7 cellular contexts compared by ENCODE assay signal in genomic region chr19:1988451-1988850, GRCh38. TPM values are rescaled to one million over a fixed set of nuclear protein-coding genes. Genes with fewer than 3 reads are reported as not detected.
DNase-seq lines count a peak whose midpoint lies in the region; ATAC-seq and TF ChIP-seq lines count a peak whose summit lies in the region.
"Not testable (repeated sequence)": the region's sequence is repeated elsewhere in the genome, so short reads cannot be mapped to it uniquely, and the experiment has no call there.

No MANE protein-coding gene starts in this region.

- H4K91ac ChIP-seq in trophoblast cell (ENCODE audit: low read depth, low read length), result not testable (repeated sequence)

- not testable (repeated sequence) for H2AK5ac ChIP-seq in trophoblast cell (ENCODE audit: low read length)

- POLR2A ChIA-PET in RWPE1 (lab: Yijun Ruan, JAX; ENCODE audit: low non-redundant PET), result not testable (repeated sequence)
- POLR2A ChIA-PET in activated CD8-positive, alpha-beta T cell treated with anti-CD3 and anti-CD28 coated beads, Interleukin-2, amount 10 ng/mL, durations not matched to agents 7 days and 5 days (lab: Charles Lee), result interaction anchor here (0.7 kb wide), 1 partner anchor 23 kb away, joined by 3 read pairs; no protein-coding TSS in a partner anchor

- no CpG with 5 or more reads among the region's 10 CpGs for WGBS in trophoblast cell (ENCODE audit: extremely low coverage, insufficient coverage, insufficient read length)

- CTCF ChIA-PET in RWPE1 (lab: Yijun Ruan, JAX); activated CD8-positive, alpha-beta T cell treated with anti-CD3 and anti-CD28 coated beads, Interleukin-2, amount 10 ng/mL, durations not matched to agents 7 days and 5 days (lab: Charles Lee): not testable (repeated sequence)

- H3K4me1 Mint-ChIP-seq in activated CD8-positive, alpha-beta T cell treated with anti-CD3 and anti-CD28 coated beads, Interleukin-2, amount 10 ng/mL, durations not matched to agents 7 days and 5 days (ENCODE audit: low read depth); activated naive CD4-positive, alpha-beta T cell treated with anti-CD3 and anti-CD28 coated beads, Interleukin-2, amount 50 U/mL, for 24 hours; endothelial cell (ENCODE audit: unreplicated experiment): not testable (repeated sequence)

- H3K36me3 Mint-ChIP-seq in activated CD8-positive, alpha-beta T cell treated with anti-CD3 and anti-CD28 coated beads, Interleukin-2, amount 10 ng/mL, durations not matched to agents 7 days and 5 days (ENCODE audit: low read depth), result peaks cover 26% of the 10 kb centered on the region
- H3K36me3 Mint-ChIP-seq in activated naive CD4-positive, alpha-beta T cell treated with anti-CD3 and anti-CD28 coated beads, Interleukin-2, amount 50 U/mL, for 24 hours, result not testable (repeated sequence)
- H3K36me3 Mint-ChIP-seq in endothelial cell (ENCODE audit: low read depth, unreplicated experiment), result peaks cover 12% of the 10 kb centered on the region

- not testable (repeated sequence) for H2AFZ ChIP-seq in trophoblast cell (ENCODE audit: insufficient read depth, low read length, poor library complexity)

- not testable (repeated sequence) for H3K23ac ChIP-seq in trophoblast cell (ENCODE audit: low read length)

- not testable (repeated sequence) for H2BK5ac ChIP-seq in trophoblast cell (ENCODE audit: low read depth, low read length, poor library complexity)

- peak overlapping the region; percentile 48 for H3K27ac ChIP-seq in RWPE1
- H3K27ac ChIP-seq in cardiac muscle cell, result peak overlapping the region; percentile 28
- not testable (repeated sequence) for H3K27ac ChIP-seq in trophoblast cell (ENCODE audit: low read depth, low read length)

- H4K12ac ChIP-seq in trophoblast cell (ENCODE audit: low read depth, low read length), result not testable (repeated sequence)

- not testable (repeated sequence) for H3K4me3 ChIP-seq in cardiac muscle cell; trophoblast cell (ENCODE audit: low read depth, low read length)

- not testable (repeated sequence) for ATAC-seq in activated CD8-positive, alpha-beta T cell treated with anti-CD3 and anti-CD28 coated beads, Interleukin-2, amount 10 ng/mL, durations not matched to agents 7 days and 5 days

- not testable (repeated sequence) for H3K4me2 ChIP-seq in trophoblast cell (ENCODE audit: low read length)

- H3K9me3 ChIP-seq in cardiac muscle cell (ENCODE audit: low read depth); trophoblast cell (ENCODE audit: insufficient read depth, low read depth, low read length): not testable (repeated sequence)

- H3K27ac Mint-ChIP-seq in activated CD8-positive, alpha-beta T cell treated with anti-CD3 and anti-CD28 coated beads, Interleukin-2, amount 10 ng/mL, durations not matched to agents 7 days and 5 days, result peak overlapping the region; percentile 66
- H3K27ac Mint-ChIP-seq in activated naive CD4-positive, alpha-beta T cell treated with anti-CD3 and anti-CD28 coated beads, Interleukin-2, amount 50 U/mL, for 24 hours, result peak overlapping the region; percentile 55
- H3K27ac Mint-ChIP-seq in endothelial cell (ENCODE audit: unreplicated experiment), result peak overlapping the region; percentile 36

- H3K14ac ChIP-seq in trophoblast cell (ENCODE audit: low read length), result not testable (repeated sequence)

- H3K9me3 Mint-ChIP-seq in activated CD8-positive, alpha-beta T cell treated with anti-CD3 and anti-CD28 coated beads, Interleukin-2, amount 10 ng/mL, durations not matched to agents 7 days and 5 days (ENCODE audit: insufficient read depth); activated naive CD4-positive, alpha-beta T cell treated with anti-CD3 and anti-CD28 coated beads, Interleukin-2, amount 50 U/mL, for 24 hours; endothelial cell (ENCODE audit: unreplicated experiment): not testable (repeated sequence)

- not testable (repeated sequence) for H3K4ac ChIP-seq in trophoblast cell (ENCODE audit: low read depth, low read length)

- H3K4me1 ChIP-seq in cardiac muscle cell (ENCODE audit: low read depth); trophoblast cell (ENCODE audit: control insufficient read depth in 1 of 2, insufficient read depth in 2 of 2, low read length in 2 of 2): not testable (repeated sequence)

- not testable (repeated sequence) for H3K79me2 ChIP-seq in trophoblast cell (ENCODE audit: control insufficient read depth, insufficient read depth, low read length, poor library complexity)

- H3K9ac ChIP-seq in trophoblast cell (ENCODE audit: low read length), result not testable (repeated sequence)

- H3K36me3 ChIP-seq in cardiac muscle cell, result peaks cover 33% of the 10 kb centered on the region
- peaks cover 65 to 71% of the 10 kb centered on the region in 2 experiments for H3K36me3 ChIP-seq in trophoblast cell (ENCODE audit: control insufficient read depth in 1 of 2, insufficient read depth in 2 of 2, low read length in 2 of 2)

- H3K18ac ChIP-seq in trophoblast cell (ENCODE audit: low read length), result not testable (repeated sequence)

- TF ChIP-seq CTCF in RWPE1 (conservative IDR thresholded peaks at IDR 0.05; ENCODE audit: low read depth); endothelial cell (IDR thresholded peaks at IDR 0.05; ENCODE audit: unreplicated experiment); cardiac muscle cell (IDR thresholded peaks at IDR 0.05; ENCODE audit: low read depth, low read length): not testable (repeated sequence)

- not testable (repeated sequence) for H3K27me3 Mint-ChIP-seq in activated CD8-positive, alpha-beta T cell treated with anti-CD3 and anti-CD28 coated beads, Interleukin-2, amount 10 ng/mL, durations not matched to agents 7 days and 5 days (ENCODE audit: low read depth); activated naive CD4-positive, alpha-beta T cell treated with anti-CD3 and anti-CD28 coated beads, Interleukin-2, amount 50 U/mL, for 24 hours; endothelial cell (ENCODE audit: unreplicated experiment)

- not testable (repeated sequence) for H3K79me1 ChIP-seq in trophoblast cell (ENCODE audit: low read length)

- not testable (repeated sequence) for H3K27me3 ChIP-seq in cardiac muscle cell; trophoblast cell (ENCODE audit: insufficient read depth, low read length)

- not testable (repeated sequence) for H3K4me3 Mint-ChIP-seq in activated CD8-positive, alpha-beta T cell treated with anti-CD3 and anti-CD28 coated beads, Interleukin-2, amount 10 ng/mL, durations not matched to agents 7 days and 5 days; activated naive CD4-positive, alpha-beta T cell treated with anti-CD3 and anti-CD28 coated beads, Interleukin-2, amount 50 U/mL, for 24 hours; endothelial cell (ENCODE audit: unreplicated experiment)

- not testable (repeated sequence) for H4K8ac ChIP-seq in trophoblast cell (ENCODE audit: low read depth, low read length)

- DNase-seq in MV-4-11 (lab: John Stamatoyannopoulos, UW), result peak; percentile 37
- DNase-seq in RWPE1 (ENCODE audit: low spot score); activated CD8-positive, alpha-beta T cell treated with anti-CD3 and anti-CD28 coated beads, Interleukin-2, amount 10 ng/mL, durations not matched to agents 7 days and 5 days; endothelial cell (ENCODE audit: low spot score); cardiac muscle cell (ENCODE audit: low read depth in 1 of 2, low spot score in 1 of 2): not testable (repeated sequence)
- peak; percentile 25 to 51 for DNase-seq in trophoblast cell

- not testable (repeated sequence) for H2BK120ac ChIP-seq in trophoblast cell (ENCODE audit: insufficient read depth, low read length, poor library complexity)

- not testable (repeated sequence) for H2BK12ac ChIP-seq in trophoblast cell (ENCODE audit: low read length)

RNA-seq across cellular contexts. Expression of gene BTBD2, which starts 27.1 kb away (rescaled TPM):
- 10 to 100 TPM; 48.2 to 53.4 TPM for total RNA-seq in activated CD8-positive, alpha-beta T cell treated with anti-CD3 and anti-CD28 coated beads, Interleukin-2, amount 10 ng/mL, durations not matched to agents 7 days and 5 days
- total RNA-seq in endothelial cell (ENCODE audit: unreplicated experiment), result 80.5 TPM
- total RNA-seq in cardiac muscle cell, result 133 and 155 TPM in 2 replicates
- 126 and 149 TPM in 2 replicates for polyA plus RNA-seq in cardiac muscle cell
- polyA plus RNA-seq in trophoblast cell (2013), result 43.8 and 44.5 TPM in 2 replicates

RNA-seq across cellular contexts. Expression of gene CSNK1G2, which starts 47.5 kb away (rescaled TPM):
- 100 to 1,000 TPM; 103 to 105 TPM for total RNA-seq in activated CD8-positive, alpha-beta T cell treated with anti-CD3 and anti-CD28 coated beads, Interleukin-2, amount 10 ng/mL, durations not matched to agents 7 days and 5 days
- total RNA-seq in endothelial cell (ENCODE audit: unreplicated experiment), result 110 TPM
- 92.6 and 100 TPM in 2 replicates for total RNA-seq in cardiac muscle cell
- 81.1 and 97.7 TPM in 2 replicates for polyA plus RNA-seq in cardiac muscle cell
- 92.2 and 93.2 TPM in 2 replicates for polyA plus RNA-seq in trophoblast cell (2013)
